In genomic region chr6:2740601-2741000, GRCh38 we compare ENCODE assay signal across 16 cellular contexts. TPM values are rescaled to one million over a fixed set of nuclear protein-coding genes. Genes with fewer than 3 reads are reported as not detected.
DNase-seq lines count a peak whose midpoint lies in the region; ATAC-seq and TF ChIP-seq lines count a peak whose summit lies in the region.
"Had no signal": no experiment of that assay in that cellular context is flagged by ENCODE, and none has a peak within 500 bp of the region (broad histone marks: within the 10 kb centered on the region; RNA-seq: fewer than 3 reads in every experiment).

No MANE protein-coding gene starts in this region.

- H3K9me3 Mint-ChIP-seq in neural crest cell = no peaks in the 10 kb centered on the region
- H3K9me3 Mint-ChIP-seq: CD4-positive, CD25-positive, alpha-beta regulatory T cell had no signal

- peak overlapping the region; percentile 43 for H3K27ac Mint-ChIP-seq in neural crest cell (ENCODE audit: unreplicated experiment)
- H3K27ac Mint-ChIP-seq: CD4-positive, CD25-positive, alpha-beta regulatory T cell had no signal

- TF ChIP-seq CTCF in neural crest cell (conservative IDR thresholded peaks at IDR 0.05) = no peak

- no peaks in the 10 kb centered on the region for H3K36me3 Mint-ChIP-seq in neural crest cell (ENCODE audit: low read depth)
- H3K36me3 Mint-ChIP-seq: CD4-positive, CD25-positive, alpha-beta regulatory T cell had no signal

- H3K4me3 ChIP-seq in right cardiac atrium (ENCODE audit: low read length) = no peak overlapping the region
- H3K4me3 ChIP-seq: BLaER1, GM23248 had no signal

- H3K4me1 Mint-ChIP-seq in neural crest cell = peaks cover 16% of the 10 kb centered on the region

- ATAC-seq in right cardiac atrium = no peak
- no peak for ATAC-seq in left cardiac atrium

- 77% methylated on average over 6 of the region's 6 CpGs for WGBS in right cardiac atrium

- H3K4me1 ChIP-seq in right cardiac atrium (ENCODE audit: control insufficient read depth, insufficient read depth, low read length) = no peaks in the 10 kb centered on the region

- intact Hi-C loops in right cardiac atrium (cut with DNase I) = loop anchor here in 2 of 4 donors (5.0 to 10.0 kb wide), 2 partner anchors 1136 to 1143 kb away; partner anchors contain the start of gene FOXC1 (in 1 of the 2)
- intact Hi-C loops in left cardiac atrium (cut with DNase I) = no loop called here
- intact Hi-C loops in posterior cingulate gyrus (cut with DNase I) = no loop called here

- peaks cover 16% of the 10 kb centered on the region for H3K27me3 Mint-ChIP-seq in neural crest cell (ENCODE audit: low read depth)

- H3K9me3 ChIP-seq in right cardiac atrium (ENCODE audit: control insufficient read depth, low read length) = no peaks in the 10 kb centered on the region
- H3K9me3 ChIP-seq: BLaER1 had no signal

- no peak overlapping the region for H3K4me3 Mint-ChIP-seq in neural crest cell
- H3K4me3 Mint-ChIP-seq: CD4-positive, CD25-positive, alpha-beta regulatory T cell had no signal

- H3K27ac ChIP-seq in right cardiac atrium (ENCODE audit: low read length) = peak overlapping the region; percentile 66
- H3K27ac ChIP-seq: BLaER1, GM23248 had no signal

- no peaks in the 10 kb centered on the region for H3K27me3 ChIP-seq in right cardiac atrium (ENCODE audit: control insufficient read depth, insufficient read depth)
- H3K27me3 ChIP-seq: BLaER1 had no signal

- peak; percentile 10 for DNase-seq in NOMO-1 treated with DMSO at 0.1 percent for 48 hours (lab: John Stamatoyannopoulos, UW; ENCODE audit: unreplicated experiment)
- DNase-seq in NOMO-1 (lab: John Stamatoyannopoulos, UW; ENCODE audit: unreplicated experiment in 2 of 2) = no peak
- no peak for DNase-seq in right cardiac atrium
- DNase-seq in left cardiac atrium = no peak
- no peak for DNase-seq in neural crest cell (ENCODE audit: low read depth, low spot score)
- DNase-seq in NCI-H128 (lab: John Stamatoyannopoulos, UW; ENCODE audit: unreplicated experiment) = no peak
- DNase-seq in stimulated activated naive CD4-positive, alpha-beta T cell (lab: John Stamatoyannopoulos, UW) = no peak
- no peak for DNase-seq in posterior cingulate gyrus
- DNase-seq: 8988T; AML-193; CD4-positive, CD25-positive, alpha-beta regulatory T cell; DMS53; GF-D8; GM23248; H7 had no signal

RNA-seq across cellular contexts. Expression of gene MYLK4, which starts 10.1 kb away (rescaled TPM):
- total RNA-seq in right cardiac atrium = 1 to 10 TPM; 1.9 to 3.7 (median 2.5) TPM
- 1.3 TPM for polyA plus RNA-seq in right cardiac atrium
- total RNA-seq in left cardiac atrium = 1 to 10 TPM; 1.6 to 2.6 TPM
- 0.80 and 0.96 TPM in 2 replicates for total RNA-seq in neural crest cell

RNA-seq across cellular contexts. Expression of gene WRNIP1, which starts 24.6 kb away (rescaled TPM):
- total RNA-seq in right cardiac atrium (10 to 100 TPM; 34.7 to 49.3 (median 43.6) TPM), left cardiac atrium (10 to 100 TPM; 34.8 to 36.9 TPM), neural crest cell (44.5 and 46.2 TPM in 2 replicates)
- polyA plus RNA-seq in right cardiac atrium = 44.1 TPM
